ENCODE assay signal across 10 cellular contexts in genomic region chr3:5426094-5426883, GRCh38.
DNase-seq lines count a peak whose midpoint lies in the region; ATAC-seq and TF ChIP-seq lines count a peak whose summit lies in the region.
"Had no signal": no experiment of that assay in that cellular context is flagged by ENCODE, and none has a peak within 500 bp of the region (broad histone marks: within the 10 kb centered on the region; RNA-seq: fewer than 3 reads in every experiment).

No MANE protein-coding gene starts in this region.

- no peak overlapping the region for H3K27ac Mint-ChIP-seq in WTC11
- H3K27ac Mint-ChIP-seq: stimulated activated naive CD8-positive, alpha-beta T cell treated with anti-CD3 and anti-CD28 coated beads, Interleukin-15, Interleukin-2, amounts not matched to agents 100 ng/mL and 50 ng/mL, for 24 hours had no signal

- H3K4me3 Mint-ChIP-seq in WTC11, result no peak overlapping the region
- H3K4me3 Mint-ChIP-seq: stimulated activated naive CD8-positive, alpha-beta T cell treated with anti-CD3 and anti-CD28 coated beads, Interleukin-15, Interleukin-2, amounts not matched to agents 100 ng/mL and 50 ng/mL, for 24 hours had no signal

- H3K27me3 Mint-ChIP-seq in WTC11 (ENCODE audit: low read depth), result no peaks in the 10 kb centered on the region; the same call in 1 of the 2 replicates

- POLR2A ChIA-PET in WTC11 (lab: Charles Lee), result no interaction called here

- peaks cover 55% of the 10 kb centered on the region for H3K9me3 Mint-ChIP-seq in WTC11
- H3K9me3 Mint-ChIP-seq: stimulated activated naive CD8-positive, alpha-beta T cell treated with anti-CD3 and anti-CD28 coated beads, Interleukin-15, Interleukin-2, amounts not matched to agents 100 ng/mL and 50 ng/mL, for 24 hours had no signal

- CTCF ChIA-PET in WTC11 (lab: Charles Lee), result no interaction called here

- H3K36me3 Mint-ChIP-seq in WTC11, result peaks cover 11% of the 10 kb centered on the region; the same call in 1 of the 2 replicates

- H3K4me1 Mint-ChIP-seq in WTC11, result peaks cover 4% of the 10 kb centered on the region

- intact Hi-C loops in left colon (cut with DNase I, micrococcal nuclease), result no loop called here

- peak; percentile 79 for TF ChIP-seq CTCF in WTC11 (IDR thresholded peaks at IDR 0.05)
- TF ChIP-seq CTCF in cardiac fibroblast (IDR thresholded peaks at IDR 0.05; ENCODE audit: low read depth, low read length), result peak; percentile 84

- H3K4me3 ChIP-seq in cardiac fibroblast (replicated peaks in 1 of 2; ENCODE audit: low read depth in 2 of 2, low read length in 2 of 2), result no peak overlapping the region
- H3K4me3 ChIP-seq: BLaER1 had no signal

- ATAC-seq in HG02798 (IDR thresholded peaks at IDR 0.05; ENCODE audit: poor library complexity, unreplicated experiment) (peak; percentile 52), WTC11 (peak; percentile 100), left colon (peak; percentile 96)

- DNase-seq in NCI-H1436 (lab: John Stamatoyannopoulos, UW) (peak; percentile 47), NCI-H1436 treated with DMSO at 0.1 percent for 48 hours (lab: John Stamatoyannopoulos, UW) (no peak), NCI-H2029 treated with DMSO at 0.1 percent for 48 hours (lab: John Stamatoyannopoulos, UW) (peak; percentile 88), WTC11 (ENCODE audit: low spot score) (peak; percentile 86), cardiac fibroblast (ENCODE audit: low read depth in 2 of 2) (peak; percentile 51 to 62), left colon (peak; percentile 62 to 95)
- peak; percentile 59 for DNase-seq in stimulated activated CD4-positive, alpha-beta T cell treated with anti-CD3 and anti-CD28 coated beads, Interleukin-4, amount 100 ng/mL, for 24 hours

TF ChIP-seq in WTC11, 78 proteins besides CTCF, POLR2A, EP300 and RAD21:
- TF ChIP-seq ATF3 (CRISPR knock-in tag; conservative IDR thresholded peaks at IDR 0.05), result no peak
- TF ChIP-seq ZNF263 (CRISPR knock-in tag; IDR thresholded peaks at IDR 0.05; ENCODE audit: low read depth), result no peak
- TF ChIP-seq ZNF219 (CRISPR knock-in tag; IDR thresholded peaks at IDR 0.05; ENCODE audit: borderline replicate concordance), result no peak
- no peak for TF ChIP-seq E2F1 (CRISPR knock-in tag; IDR thresholded peaks at IDR 0.05)
- no peak for TF ChIP-seq GRHL2 (CRISPR knock-in tag; IDR thresholded peaks at IDR 0.05; ENCODE audit: insufficient replicate concordance, severe bottlenecking)
- no peak for TF ChIP-seq TCF7 (CRISPR knock-in tag; IDR thresholded peaks at IDR 0.05; ENCODE audit: low read depth)
- no peak for TF ChIP-seq ZNF281 (CRISPR knock-in tag; IDR thresholded peaks at IDR 0.05)
- no peak for TF ChIP-seq CREM (CRISPR knock-in tag; IDR thresholded peaks at IDR 0.05)
- TF ChIP-seq ZNF425 (CRISPR knock-in tag; conservative IDR thresholded peaks at IDR 0.05), result no peak
TF ChIP-seq in WTC11: peak in this region for 0.
